Comparison of ENCODE assay signal across 1 cellular context in genomic region chr10:29089094-29089493, GRCh38.
TF ChIP-seq lines count a peak whose summit lies in the region.

No MANE protein-coding gene starts in this region.

TF ChIP-seq in HepG2, 621 proteins besides CTCF, POLR2A, EP300 and RAD21 (continued from another document):
- TF ChIP-seq CENPBD1 (CRISPR knock-in tag; IDR thresholded peaks at IDR 0.05; ENCODE audit: borderline replicate concordance, low read depth): no peak
- peak; percentile 50; the same call in 1 of the 2 replicates for TF ChIP-seq HNF1A (IDR thresholded peaks at IDR 0.05; ENCODE audit: low read depth)
- no peak for TF ChIP-seq HNF1A (CRISPR knock-in tag; IDR thresholded peaks at IDR 0.05; ENCODE audit: borderline replicate concordance)
TF ChIP-seq in HepG2: peak in this region for 2.
